In the genomic region with DNA sequence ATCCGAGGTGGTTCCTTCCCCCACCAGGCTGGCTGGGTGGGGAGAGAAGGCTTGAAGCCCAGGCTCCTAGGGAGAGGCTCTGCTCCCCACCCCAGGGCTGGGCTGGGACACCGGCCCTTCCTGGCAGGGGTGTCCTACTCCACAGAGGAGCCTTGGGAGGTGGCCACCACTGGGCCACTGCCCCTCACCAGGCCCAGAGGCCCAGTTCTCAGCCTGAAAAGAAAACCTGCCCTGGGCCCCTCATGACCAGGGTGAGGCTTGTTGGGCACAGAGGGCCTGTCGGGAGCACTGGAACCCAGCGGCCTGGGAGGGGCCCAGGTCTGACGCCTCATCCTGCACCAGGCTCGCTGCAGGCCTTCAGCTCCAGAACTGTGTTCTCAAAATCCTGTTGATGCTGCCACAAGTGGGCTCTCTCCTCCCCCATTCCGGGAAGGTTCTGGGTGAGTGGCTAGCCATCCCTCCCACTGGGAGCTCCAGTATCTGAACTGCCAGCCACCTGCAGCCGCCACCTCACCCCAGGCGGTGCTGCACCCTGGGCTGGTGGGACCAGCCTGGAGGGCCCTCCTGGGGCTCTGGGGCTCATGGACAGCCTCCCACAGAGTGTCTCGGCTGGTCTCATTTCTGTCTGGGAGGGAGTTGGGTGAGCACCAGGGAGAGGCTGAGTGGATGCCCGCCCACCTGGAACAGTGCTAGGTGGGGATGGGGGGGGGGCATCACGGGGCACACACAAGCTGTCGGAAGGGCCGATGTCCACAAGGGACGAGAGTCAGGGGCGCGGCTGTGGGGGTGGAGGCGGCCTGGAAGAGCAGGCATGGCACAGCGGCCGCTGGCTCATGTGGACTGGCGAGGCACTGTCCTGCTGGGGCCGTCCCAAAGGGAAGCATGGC, we compare ENCODE assay signal across 14 cellular contexts. TPM values are rescaled to one million over a fixed set of nuclear protein-coding genes. Genes with fewer than 3 reads are reported as not detected.
A peak's percentile ranks its signal among the peaks of the same experiment; 100 is the strongest.
DNase-seq lines count a peak whose midpoint lies in the region; ATAC-seq and TF ChIP-seq lines count a peak whose summit lies in the region.
"Had no signal": no experiment of that assay in that cellular context is flagged by ENCODE, and none has a peak within 500 bp of the region (broad histone marks: within the 10 kb centered on the region; RNA-seq: fewer than 3 reads in every experiment).

No MANE protein-coding gene starts in this region.

- no peak overlapping the region for H3K4me3 Mint-ChIP-seq in nephron
- H3K4me3 Mint-ChIP-seq in activated T-cell treated with anti-CD3 and anti-CD28 coated beads, Interleukin-2, amount 50 U/mL, for 24 hours = no peak overlapping the region
- H3K4me3 Mint-ChIP-seq: stimulated activated naive CD8-positive, alpha-beta T cell treated with anti-CD3 and anti-CD28 coated beads, Interleukin-15, Interleukin-2, amounts not matched to agents 100 ng/mL and 50 ng/mL, for 24 hours had no signal

- peaks cover 0 to 2% (median 0%) of the 10 kb centered on the region in 4 donors for H3K27me3 ChIP-seq in esophagus muscularis mucosa

- H3K36me3 ChIP-seq in esophagus muscularis mucosa = peaks cover 0 to 4% (median 0%) of the 10 kb centered on the region in 4 donors

- H3K27ac ChIP-seq in esophagus muscularis mucosa (replicated peaks in 1 of 4) = peak overlapping the region; percentile 94 to 98 (median 96)
- H3K27ac ChIP-seq: 22Rv1 had no signal

- intact Hi-C loops in esophagus muscularis mucosa (cut with DNase I) = no loop called here

- H3K4me3 ChIP-seq in esophagus muscularis mucosa = peak overlapping the region; percentile 28 to 60 (median 49)

- no peak for TF ChIP-seq CTCF in esophagus muscularis mucosa (IDR thresholded peaks at IDR 0.05)
- no peak for TF ChIP-seq CTCF in nephron (IDR thresholded peaks at IDR 0.05; ENCODE audit: unreplicated experiment in 3 of 3)

- H3K27ac Mint-ChIP-seq in nephron = peak overlapping the region in 2 of 3 experiments; percentile 46 to 76
- no peak overlapping the region for H3K27ac Mint-ChIP-seq in activated T-cell treated with anti-CD3 and anti-CD28 coated beads, Interleukin-2, amount 50 U/mL, for 24 hours
- H3K27ac Mint-ChIP-seq: stimulated activated naive CD8-positive, alpha-beta T cell treated with anti-CD3 and anti-CD28 coated beads, Interleukin-15, Interleukin-2, amounts not matched to agents 100 ng/mL and 50 ng/mL, for 24 hours had no signal

- no peaks in the 10 kb centered on the region for H3K9me3 Mint-ChIP-seq in nephron
- H3K9me3 Mint-ChIP-seq in activated T-cell treated with anti-CD3 and anti-CD28 coated beads, Interleukin-2, amount 50 U/mL, for 24 hours = no peaks in the 10 kb centered on the region
- H3K9me3 Mint-ChIP-seq: stimulated activated naive CD8-positive, alpha-beta T cell treated with anti-CD3 and anti-CD28 coated beads, Interleukin-15, Interleukin-2, amounts not matched to agents 100 ng/mL and 50 ng/mL, for 24 hours had no signal

- DNase-seq in NCI-H1417 (lab: John Stamatoyannopoulos, UW) (peak; percentile 43 to 88 (median 78)), NCI-H1417 treated with DMSO at 0.1 percent for 48 hours (lab: John Stamatoyannopoulos, UW) (no peak), esophagus muscularis mucosa (ENCODE audit: extremely low spot score) (no peak), ureter (ENCODE audit: low spot score) (peak; percentile 44)
- DNase-seq in activated T-cell treated with anti-CD3 and anti-CD28 coated beads, Interleukin-2, amount 50 U/mL, for 24 hours = no peak
- DNase-seq: activated CD4-positive, alpha-beta T cell treated with anti-CD3 and anti-CD28 coated beads, Interleukin-2, amount 50 U/mL, for 1 hour; EL; NCI-H1105; SIG-M5 had no signal

- peaks cover 28% of the 10 kb centered on the region for H3K4me1 Mint-ChIP-seq in nephron
- peaks cover 12% of the 10 kb centered on the region for H3K4me1 Mint-ChIP-seq in activated T-cell treated with anti-CD3 and anti-CD28 coated beads, Interleukin-2, amount 50 U/mL, for 24 hours (ENCODE audit: low read depth)

- H3K9me3 ChIP-seq in esophagus muscularis mucosa = no peaks in the 10 kb centered on the region

- WGBS in esophagus muscularis mucosa = 32% methylated on average over 17 of the region's 22 CpGs

- no peaks in the 10 kb centered on the region for H3K36me3 Mint-ChIP-seq in nephron (ENCODE audit: low read depth)
- H3K36me3 Mint-ChIP-seq in activated T-cell treated with anti-CD3 and anti-CD28 coated beads, Interleukin-2, amount 50 U/mL, for 24 hours (ENCODE audit: low read depth) = peaks cover 14% of the 10 kb centered on the region

- ATAC-seq in esophagus mucosa (no peak), HG03175 (IDR thresholded peaks at IDR 0.05; ENCODE audit: unreplicated experiment) (no peak)

- no peak for TF ChIP-seq POLR2A in esophagus muscularis mucosa (IDR thresholded peaks at IDR 0.05; ENCODE audit: low read depth)

- H3K27me3 Mint-ChIP-seq in nephron (ENCODE audit: low read depth) = peaks cover 3% of the 10 kb centered on the region
- no peaks in the 10 kb centered on the region for H3K27me3 Mint-ChIP-seq in activated T-cell treated with anti-CD3 and anti-CD28 coated beads, Interleukin-2, amount 50 U/mL, for 24 hours
- H3K27me3 Mint-ChIP-seq: stimulated activated naive CD8-positive, alpha-beta T cell treated with anti-CD3 and anti-CD28 coated beads, Interleukin-15, Interleukin-2, amounts not matched to agents 100 ng/mL and 50 ng/mL, for 24 hours had no signal

- peaks cover 54 to 99% (median 97%) of the 10 kb centered on the region in 4 donors for H3K4me1 ChIP-seq in esophagus muscularis mucosa

- TF ChIP-seq EP300 in esophagus muscularis mucosa (IDR thresholded peaks at IDR 0.05) = no peak

RNA-seq across cellular contexts. Expression of a gene that starts 11.8 kb away (rescaled TPM):
- total RNA-seq in esophagus muscularis mucosa = 10 to 100 TPM; 27.4 to 34.7 (median 28.3) TPM
- 36.8 TPM for total RNA-seq in ureter
- 23.6 TPM for total RNA-seq in esophagus mucosa

RNA-seq across cellular contexts. Expression of a gene that starts 12.1 kb away (rescaled TPM):
- 10 to 100 TPM; 26.8 to 46.1 (median 37.6) TPM for total RNA-seq in esophagus muscularis mucosa
- 37.3 TPM for total RNA-seq in ureter
- total RNA-seq in esophagus mucosa = 30.3 TPM

RNA-seq across cellular contexts. Expression of a gene that starts 21.7 kb away (rescaled TPM):
- total RNA-seq in esophagus muscularis mucosa (10 to 100 TPM; 28.7 to 50.0 (median 35.2) TPM), ureter (22.4 TPM), esophagus mucosa (6.1 TPM)

RNA-seq across cellular contexts. Expression of a gene that starts 28.1 kb away (rescaled TPM):
- 1,000 to 10,000 TPM in 3 of 4 donors, 100 to 1,000 TPM in 1; 917 to 1,843 (median 1,284) TPM for total RNA-seq in esophagus muscularis mucosa
- 310 TPM for total RNA-seq in ureter
- total RNA-seq in esophagus mucosa = 17.8 TPM

Comparison
In these comparisons a context has a peak if more than half of its experiments do, and no peak if none do; other contexts are left out.
1. DNase-seq: peak in NCI-H1417 (3 of 3) and ureter (single experiment); none in NCI-H1417 treated with DMSO at 0.1 percent for 48 hours (single experiment), esophagus muscularis mucosa (single experiment) and activated T-cell treated with anti-CD3 and anti-CD28 coated beads, Interleukin-2, amount 50 U/mL, for 24 hours (single experiment).